1 cellular context compared by ENCODE assay signal in genomic region chr17:75205037-75205792, GRCh38.
TF ChIP-seq lines count a peak whose summit lies in the region.

A gene with protein sequence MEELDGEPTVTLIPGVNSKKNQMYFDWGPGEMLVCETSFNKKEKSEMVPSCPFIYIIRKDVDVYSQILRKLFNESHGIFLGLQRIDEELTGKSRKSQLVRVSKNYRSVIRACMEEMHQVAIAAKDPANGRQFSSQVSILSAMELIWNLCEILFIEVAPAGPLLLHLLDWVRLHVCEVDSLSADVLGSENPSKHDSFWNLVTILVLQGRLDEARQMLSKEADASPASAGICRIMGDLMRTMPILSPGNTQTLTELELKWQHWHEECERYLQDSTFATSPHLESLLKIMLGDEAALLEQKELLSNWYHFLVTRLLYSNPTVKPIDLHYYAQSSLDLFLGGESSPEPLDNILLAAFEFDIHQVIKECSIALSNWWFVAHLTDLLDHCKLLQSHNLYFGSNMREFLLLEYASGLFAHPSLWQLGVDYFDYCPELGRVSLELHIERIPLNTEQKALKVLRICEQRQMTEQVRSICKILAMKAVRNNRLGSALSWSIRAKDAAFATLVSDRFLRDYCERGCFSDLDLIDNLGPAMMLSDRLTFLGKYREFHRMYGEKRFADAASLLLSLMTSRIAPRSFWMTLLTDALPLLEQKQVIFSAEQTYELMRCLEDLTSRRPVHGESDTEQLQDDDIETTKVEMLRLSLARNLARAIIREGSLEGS (plus strand): TSS chr17:75205679. CDS start chr17:75205762, 83 bp downstream.

TF ChIP-seq in HEK293, 187 proteins besides CTCF, POLR2A, EP300 and RAD21 (continued from another document):
- TF ChIP-seq ZNF449 (tag by site-specific recombination; IDR thresholded peaks at IDR 0.05), result peak; percentile 58
- no peak for TF ChIP-seq ZNF521 (tag by site-specific recombination; IDR thresholded peaks at IDR 0.05)
- no peak for TF ChIP-seq ZNF792 (tag by site-specific recombination; IDR thresholded peaks at IDR 0.05)
- peak; percentile 20; the same call in 1 of the 2 replicates for TF ChIP-seq KLF9 (tag by site-specific recombination; IDR thresholded peaks at IDR 0.05; ENCODE audit: low read depth)
- TF ChIP-seq ZNF555 (tag by site-specific recombination; conservative IDR thresholded peaks at IDR 0.05), result no peak
- peak; percentile 89 for TF ChIP-seq PATZ1 (tag by site-specific recombination; IDR thresholded peaks at IDR 0.05)
- peak; percentile 86 for TF ChIP-seq ZNF639 (tag by site-specific recombination; IDR thresholded peaks at IDR 0.05)
- TF ChIP-seq ZNF398 (tag by site-specific recombination; IDR thresholded peaks at IDR 0.05), result peak; percentile 55
- TF ChIP-seq, protein P1, sequence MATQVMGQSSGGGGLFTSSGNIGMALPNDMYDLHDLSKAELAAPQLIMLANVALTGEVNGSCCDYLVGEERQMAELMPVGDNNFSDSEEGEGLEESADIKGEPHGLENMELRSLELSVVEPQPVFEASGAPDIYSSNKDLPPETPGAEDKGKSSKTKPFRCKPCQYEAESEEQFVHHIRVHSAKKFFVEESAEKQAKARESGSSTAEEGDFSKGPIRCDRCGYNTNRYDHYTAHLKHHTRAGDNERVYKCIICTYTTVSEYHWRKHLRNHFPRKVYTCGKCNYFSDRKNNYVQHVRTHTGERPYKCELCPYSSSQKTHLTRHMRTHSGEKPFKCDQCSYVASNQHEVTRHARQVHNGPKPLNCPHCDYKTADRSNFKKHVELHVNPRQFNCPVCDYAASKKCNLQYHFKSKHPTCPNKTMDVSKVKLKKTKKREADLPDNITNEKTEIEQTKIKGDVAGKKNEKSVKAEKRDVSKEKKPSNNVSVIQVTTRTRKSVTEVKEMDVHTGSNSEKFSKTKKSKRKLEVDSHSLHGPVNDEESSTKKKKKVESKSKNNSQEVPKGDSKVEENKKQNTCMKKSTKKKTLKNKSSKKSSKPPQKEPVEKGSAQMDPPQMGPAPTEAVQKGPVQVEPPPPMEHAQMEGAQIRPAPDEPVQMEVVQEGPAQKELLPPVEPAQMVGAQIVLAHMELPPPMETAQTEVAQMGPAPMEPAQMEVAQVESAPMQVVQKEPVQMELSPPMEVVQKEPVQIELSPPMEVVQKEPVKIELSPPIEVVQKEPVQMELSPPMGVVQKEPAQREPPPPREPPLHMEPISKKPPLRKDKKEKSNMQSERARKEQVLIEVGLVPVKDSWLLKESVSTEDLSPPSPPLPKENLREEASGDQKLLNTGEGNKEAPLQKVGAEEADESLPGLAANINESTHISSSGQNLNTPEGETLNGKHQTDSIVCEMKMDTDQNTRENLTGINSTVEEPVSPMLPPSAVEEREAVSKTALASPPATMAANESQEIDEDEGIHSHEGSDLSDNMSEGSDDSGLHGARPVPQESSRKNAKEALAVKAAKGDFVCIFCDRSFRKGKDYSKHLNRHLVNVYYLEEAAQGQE (tag by site-specific recombination; IDR thresholded peaks at IDR 0.05), result peak; percentile 39; the same call in 1 of the 2 replicates
- TF ChIP-seq IKZF3 (tag by site-specific recombination; IDR thresholded peaks at IDR 0.05), result peak; percentile 87
- peak; percentile 74; the same call in 1 of the 2 replicates for TF ChIP-seq ZNF2 (tag by site-specific recombination; IDR thresholded peaks at IDR 0.05)
